ENCODE assay signal across 16 cellular contexts in genomic region chr2:226304308-226304707, GRCh38.
DNase-seq lines count a peak whose midpoint lies in the region; ATAC-seq, FAIRE-seq and TF ChIP-seq lines count a peak whose summit lies in the region.
"Had no signal": no experiment of that assay in that cellular context is flagged by ENCODE, and none has a peak within 500 bp of the region (broad histone marks: within the 10 kb centered on the region; RNA-seq: fewer than 3 reads in every experiment).

No MANE protein-coding gene starts in this region.

- H3K4me1 ChIP-seq in GM12878 (ENCODE audit: control insufficient read depth, insufficient read depth, low read length) = no peaks in the 10 kb centered on the region

- H3K4me3 Mint-ChIP-seq in activated CD8-positive, alpha-beta memory T cell treated with anti-CD3 and anti-CD28 coated beads, Interleukin-2, amount 10 ng/mL, durations not matched to agents 7 days and 5 days = no peak overlapping the region
- H3K4me3 Mint-ChIP-seq: CD14-positive monocyte; CD8-positive, alpha-beta memory T cell had no signal

- WGBS in GM12878 (ENCODE audit: insufficient coverage, insufficient replicate concordance, low lambda C conversion rate, missing lambda C conversion rate) = 0% methylated on average over 3 of the region's 3 CpGs

- no peak for FAIRE-seq in GM12878 (lab: Jason Lieb, UNC)
- FAIRE-seq: A204.1, GM12891, K562 had no signal

- no peak for TF ChIP-seq RAD21 in GM12878 (IDR thresholded peaks at IDR 0.05; ENCODE audit: insufficient read depth, low read depth, low read length)

- H3K27me3 ChIP-seq in GM06990 (replicated peaks; ENCODE audit: control insufficient read depth, insufficient read depth, low read length) = peaks cover 2% of the 10 kb centered on the region; the same call in 1 of the 2 replicates
- no peaks in the 10 kb centered on the region for H3K27me3 ChIP-seq in GM12878 (replicated peaks in 1 of 2; ENCODE audit: control insufficient read depth in 2 of 2, insufficient read depth in 2 of 2, low read length in 1 of 2)

- no peak overlapping the region for H2AFZ ChIP-seq in GM12878 (ENCODE audit: control insufficient read depth, low read depth, low read length)

- no peaks in the 10 kb centered on the region for H4K20me1 ChIP-seq in GM12878 (ENCODE audit: control insufficient read depth, insufficient read depth)

- in situ Hi-C loops in GM12878 (cut with MboI) = no loop called here

- no peak overlapping the region for H3K27ac Mint-ChIP-seq in activated CD8-positive, alpha-beta memory T cell treated with anti-CD3 and anti-CD28 coated beads, Interleukin-2, amount 10 ng/mL, durations not matched to agents 7 days and 5 days
- H3K27ac Mint-ChIP-seq: CD8-positive, alpha-beta memory T cell had no signal

- no peak for TF ChIP-seq EP300 in GM12878 (IDR thresholded peaks at IDR 0.05; ENCODE audit: borderline replicate concordance in 1 of 2, control insufficient read depth in 1 of 2, low read depth in 2 of 2, low read length in 2 of 2)

- POLR2A ChIA-PET in GM12878 (lab: Charles Lee) = no interaction called here

- H3K27ac ChIP-seq in GM12878 (ENCODE audit: control insufficient read depth, insufficient read depth) = no peak overlapping the region
- H3K27ac ChIP-seq: HL-60 had no signal

- no peaks in the 10 kb centered on the region for H3K9me3 Mint-ChIP-seq in activated CD8-positive, alpha-beta memory T cell treated with anti-CD3 and anti-CD28 coated beads, Interleukin-2, amount 10 ng/mL, durations not matched to agents 7 days and 5 days (ENCODE audit: low read depth)
- H3K9me3 Mint-ChIP-seq: CD8-positive, alpha-beta memory T cell had no signal

- ATAC-seq in GM12878 (peak; percentile 36), GM18907 (IDR thresholded peaks at IDR 0.05; ENCODE audit: unreplicated experiment) (no peak), HG02885 (IDR thresholded peaks at IDR 0.05; ENCODE audit: poor library complexity, unreplicated experiment) (no peak)
- ATAC-seq in activated CD8-positive, alpha-beta memory T cell treated with anti-CD3 and anti-CD28 coated beads, Interleukin-2, amount 10 ng/mL, durations not matched to agents 7 days and 5 days = no peak
- ATAC-seq: HCT116, K562 had no signal

- H3K27me3 Mint-ChIP-seq in activated CD8-positive, alpha-beta memory T cell treated with anti-CD3 and anti-CD28 coated beads, Interleukin-2, amount 10 ng/mL, durations not matched to agents 7 days and 5 days = peaks cover 5% of the 10 kb centered on the region

- H3K4me2 ChIP-seq in GM12878 (ENCODE audit: control insufficient read depth, insufficient read depth) = no peak overlapping the region

- DNase-seq in NOMO-1 treated with DMSO at 0.1 percent for 48 hours (lab: John Stamatoyannopoulos, UW; ENCODE audit: unreplicated experiment) = peak; percentile 62
- DNase-seq in NOMO-1 treated with dmso at 0.1 percent for 144 hours (lab: John Stamatoyannopoulos, UW; ENCODE audit: unreplicated experiment) = no peak
- DNase-seq in GM06990 (ENCODE audit: extremely low read depth, insufficient read length) = peak; percentile 24
- no peak for DNase-seq in GM12878 (ENCODE audit: low read depth, low spot score)
- DNase-seq in activated CD8-positive, alpha-beta memory T cell treated with anti-CD3 and anti-CD28 coated beads, Interleukin-2, amount 10 ng/mL, durations not matched to agents 7 days and 5 days = no peak
- DNase-seq: Caco-2; CD8-positive, alpha-beta memory T cell; DMS53 had no signal

- no peak overlapping the region for H3K9ac ChIP-seq in GM12878 (ENCODE audit: control insufficient read depth, insufficient read depth, low read length)

- CTCF ChIA-PET in GM12878 (lab: Yijun Ruan, JAX) = no interaction called here
- CTCF ChIA-PET in activated CD8-positive, alpha-beta memory T cell treated with anti-CD3 and anti-CD28 coated beads, Interleukin-2, amount 10 ng/mL, durations not matched to agents 7 days and 5 days (lab: Charles Lee) = no interaction called here

- no peak for TF ChIP-seq POLR2A in GM12878 (IDR thresholded peaks at IDR 0.05; ENCODE audit: low read depth, low read length)

- no peaks in the 10 kb centered on the region for H3K4me1 Mint-ChIP-seq in activated CD8-positive, alpha-beta memory T cell treated with anti-CD3 and anti-CD28 coated beads, Interleukin-2, amount 10 ng/mL, durations not matched to agents 7 days and 5 days
- H3K4me1 Mint-ChIP-seq: CD8-positive, alpha-beta memory T cell had no signal

- no peaks in the 10 kb centered on the region for H3K36me3 Mint-ChIP-seq in activated CD8-positive, alpha-beta memory T cell treated with anti-CD3 and anti-CD28 coated beads, Interleukin-2, amount 10 ng/mL, durations not matched to agents 7 days and 5 days
- H3K36me3 Mint-ChIP-seq: CD8-positive, alpha-beta memory T cell had no signal

- TF ChIP-seq CTCF in GM06990 (IDR thresholded peaks at IDR 0.05; ENCODE audit: insufficient read depth, low read length, poor library complexity, severe bottlenecking) = no peak
- no peak for TF ChIP-seq CTCF in GM12878 (IDR thresholded peaks at IDR 0.05 in 2 of 3, conservative IDR thresholded peaks at IDR 0.05 in 1 of 3; ENCODE audit: control insufficient read depth in 2 of 3, extremely low read depth in 1 of 3, insufficient read depth in 1 of 3, low read depth in 3 of 3, low read length in 3 of 3)

- H3K79me2 ChIP-seq in GM12878 (ENCODE audit: control insufficient read depth, insufficient read depth, low read length) = no peaks in the 10 kb centered on the region

- RAD21 ChIA-PET in GM12878 (lab: Charles Lee; ENCODE audit: unreplicated experiment) = no interaction called here

- no peaks in the 10 kb centered on the region for H3K36me3 ChIP-seq in GM06990 (ENCODE audit: control insufficient read depth, insufficient read depth, low read length)
- H3K36me3 ChIP-seq in GM12878 (ENCODE audit: control insufficient read depth in 2 of 2, insufficient read depth in 2 of 2, low read length in 1 of 2) = no peaks in the 10 kb centered on the region

- intact Hi-C loops in GM12878 (cut with micrococcal nuclease; ENCODE audit: unreplicated experiment) = no loop called here

- no peak overlapping the region for H3K4me3 ChIP-seq in GM06990 (replicated peaks; ENCODE audit: low read depth, low read length)
- no peak overlapping the region for H3K4me3 ChIP-seq in GM12878
- H3K4me3 ChIP-seq: K562 had no signal

- SMC1A ChIA-PET in GM12878 (lab: Charles Lee; ENCODE audit: uncharacterized antibody, unreplicated experiment) = interaction anchor here (1.3 to 2.1 kb wide), 3 partner anchors 11 to 31 kb away, joined by 3 to 8 read pairs (median 5); no protein-coding TSS in a partner anchor

- no peaks in the 10 kb centered on the region for H3K9me3 ChIP-seq in GM12878 (replicated peaks; ENCODE audit: control insufficient read depth, insufficient read depth, low read length)
- H3K9me3 ChIP-seq: Caco-2 had no signal

- no TSS peak for BruUV-seq in GM12878 (replicated peaks; lab: Mats Ljungman, UMichigan)

TF ChIP-seq in GM12878, 131 proteins besides CTCF, POLR2A, EP300 and RAD21 (continues in another document):
- TF ChIP-seq NFIC (IDR thresholded peaks at IDR 0.05; ENCODE audit: low read depth, low read length) = peak; percentile 74; the same call in 1 of the 2 replicates
- TF ChIP-seq, protein P1, sequence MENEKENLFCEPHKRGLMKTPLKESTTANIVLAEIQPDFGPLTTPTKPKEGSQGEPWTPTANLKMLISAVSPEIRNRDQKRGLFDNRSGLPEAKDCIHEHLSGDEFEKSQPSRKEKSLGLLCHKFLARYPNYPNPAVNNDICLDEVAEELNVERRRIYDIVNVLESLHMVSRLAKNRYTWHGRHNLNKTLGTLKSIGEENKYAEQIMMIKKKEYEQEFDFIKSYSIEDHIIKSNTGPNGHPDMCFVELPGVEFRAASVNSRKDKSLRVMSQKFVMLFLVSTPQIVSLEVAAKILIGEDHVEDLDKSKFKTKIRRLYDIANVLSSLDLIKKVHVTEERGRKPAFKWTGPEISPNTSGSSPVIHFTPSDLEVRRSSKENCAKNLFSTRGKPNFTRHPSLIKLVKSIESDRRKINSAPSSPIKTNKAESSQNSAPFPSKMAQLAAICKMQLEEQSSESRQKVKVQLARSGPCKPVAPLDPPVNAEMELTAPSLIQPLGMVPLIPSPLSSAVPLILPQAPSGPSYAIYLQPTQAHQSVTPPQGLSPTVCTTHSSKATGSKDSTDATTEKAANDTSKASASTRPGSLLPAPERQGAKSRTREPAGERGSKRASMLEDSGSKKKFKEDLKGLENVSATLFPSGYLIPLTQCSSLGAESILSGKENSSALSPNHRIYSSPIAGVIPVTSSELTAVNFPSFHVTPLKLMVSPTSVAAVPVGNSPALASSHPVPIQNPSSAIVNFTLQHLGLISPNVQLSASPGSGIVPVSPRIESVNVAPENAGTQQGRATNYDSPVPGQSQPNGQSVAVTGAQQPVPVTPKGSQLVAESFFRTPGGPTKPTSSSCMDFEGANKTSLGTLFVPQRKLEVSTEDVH (IDR thresholded peaks at IDR 0.05; ENCODE audit: low read depth, partially characterized antibody) = no peak
- peak; percentile 81 for TF ChIP-seq JUNB (IDR thresholded peaks at IDR 0.05)
- TF ChIP-seq, protein P2, sequence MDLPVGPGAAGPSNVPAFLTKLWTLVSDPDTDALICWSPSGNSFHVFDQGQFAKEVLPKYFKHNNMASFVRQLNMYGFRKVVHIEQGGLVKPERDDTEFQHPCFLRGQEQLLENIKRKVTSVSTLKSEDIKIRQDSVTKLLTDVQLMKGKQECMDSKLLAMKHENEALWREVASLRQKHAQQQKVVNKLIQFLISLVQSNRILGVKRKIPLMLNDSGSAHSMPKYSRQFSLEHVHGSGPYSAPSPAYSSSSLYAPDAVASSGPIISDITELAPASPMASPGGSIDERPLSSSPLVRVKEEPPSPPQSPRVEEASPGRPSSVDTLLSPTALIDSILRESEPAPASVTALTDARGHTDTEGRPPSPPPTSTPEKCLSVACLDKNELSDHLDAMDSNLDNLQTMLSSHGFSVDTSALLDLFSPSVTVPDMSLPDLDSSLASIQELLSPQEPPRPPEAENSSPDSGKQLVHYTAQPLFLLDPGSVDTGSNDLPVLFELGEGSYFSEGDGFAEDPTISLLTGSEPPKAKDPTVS (IDR thresholded peaks at IDR 0.05; ENCODE audit: low read depth, low read length) = no peak
- no peak for TF ChIP-seq JUND (IDR thresholded peaks at IDR 0.05; ENCODE audit: low read depth, low read length)
- TF ChIP-seq CREM (IDR thresholded peaks at IDR 0.05; ENCODE audit: low read depth) = peak; percentile 25; the same call in 1 of the 2 replicates
- TF ChIP-seq MEF2A (IDR thresholded peaks at IDR 0.05; ENCODE audit: insufficient read depth, low read depth, low read length) = 0 out of 2 replicates have a peak, but pooled peaks have one; percentile 27
- TF ChIP-seq FOXM1 (IDR thresholded peaks at IDR 0.05; ENCODE audit: low read depth, low read length) = peak; percentile 67; the same call in 1 of the 2 replicates
- peak; percentile 84 for TF ChIP-seq ATF7 (IDR thresholded peaks at IDR 0.05; ENCODE audit: low read depth)
- TF ChIP-seq MTA2 (IDR thresholded peaks at IDR 0.05; ENCODE audit: low read depth) = peak; percentile 72; the same call in 1 of the 2 replicates

Comparison
In these comparisons a context has a peak if more than half of its experiments do, and no peak if none do; other contexts are left out.
1. DNase-seq: peak in NOMO-1 treated with DMSO at 0.1 percent for 48 hours (single experiment) and GM06990 (single experiment); none in NOMO-1 treated with dmso at 0.1 percent for 144 hours (single experiment), GM12878 (single experiment) and activated CD8-positive, alpha-beta memory T cell treated with anti-CD3 and anti-CD28 coated beads, Interleukin-2, amount 10 ng/mL, durations not matched to agents 7 days and 5 days (single experiment).